In the genomic region with DNA sequence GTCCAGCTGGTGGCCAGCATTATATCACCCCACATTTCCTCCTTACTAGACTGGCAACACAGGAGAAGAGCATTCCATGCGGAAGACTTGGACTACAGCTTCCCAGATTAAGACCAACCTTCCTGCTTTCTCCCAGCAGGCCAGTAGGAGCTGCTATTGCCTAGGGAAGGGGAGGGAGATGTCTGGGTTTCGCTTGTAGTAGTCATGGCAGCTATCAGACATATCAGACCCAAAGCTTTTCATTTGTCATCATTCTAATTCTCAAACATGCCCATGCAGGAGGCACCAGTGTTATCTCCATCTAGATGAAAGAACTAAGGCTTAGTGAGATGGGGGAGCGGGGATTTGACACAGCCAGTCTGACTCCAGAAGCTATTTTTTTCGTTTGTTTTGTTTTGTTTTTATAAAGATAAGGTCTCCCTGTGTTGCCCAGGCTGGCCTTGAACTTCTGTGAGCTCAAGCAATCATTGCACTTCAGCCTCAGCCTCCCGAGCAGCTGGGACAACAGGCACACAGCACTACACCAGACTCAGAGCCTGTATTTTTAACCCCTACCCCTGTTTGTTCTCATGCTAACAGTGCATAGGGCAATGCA, we compare ENCODE assay signal across 9 cellular contexts. TPM values are rescaled to one million over a fixed set of nuclear protein-coding genes. Genes with fewer than 3 reads are reported as not detected.
DNase-seq lines count a peak whose midpoint lies in the region; ATAC-seq, FAIRE-seq and TF ChIP-seq lines count a peak whose summit lies in the region.
"Had no signal": no experiment of that assay in that cellular context is flagged by ENCODE, and none has a peak within 500 bp of the region (broad histone marks: within the 10 kb centered on the region; RNA-seq: fewer than 3 reads in every experiment).

No MANE protein-coding gene starts in this region.

- TF ChIP-seq CTCF in D721Med (IDR thresholded peaks at IDR 0.05; ENCODE audit: insufficient read depth, missing control alignments), result peak; percentile 59
- TF ChIP-seq CTCF in HL-60 (IDR thresholded peaks at IDR 0.05; ENCODE audit: insufficient read depth, low read length), result peak; percentile 61
- peak; percentile 66 for TF ChIP-seq CTCF in PC-9 (conservative IDR thresholded peaks at IDR 0.05)
- TF ChIP-seq CTCF in left lung (IDR thresholded peaks at IDR 0.05), result peak; percentile 60 to 66
- TF ChIP-seq CTCF in thyroid gland (IDR thresholded peaks at IDR 0.05), result peak in 4 of 6 experiments; percentile 43 to 63 (median 50)

- H2AFZ ChIP-seq in PC-9, result no peak overlapping the region

- H3K36me3 ChIP-seq in PC-9 (ENCODE audit: low read depth), result no peaks in the 10 kb centered on the region
- H3K36me3 ChIP-seq in left lung, result no peaks in the 10 kb centered on the region
- no peaks in the 10 kb centered on the region for H3K36me3 ChIP-seq in thyroid gland

- no peaks in the 10 kb centered on the region for H3K79me2 ChIP-seq in PC-9 (ENCODE audit: low read depth)

- no peak for FAIRE-seq in D721Med (lab: Jason Lieb, UNC)

- no peaks in the 10 kb centered on the region for H3F3A ChIP-seq in PC-9 (ENCODE audit: insufficient read depth, low read depth)

- H3K27me3 ChIP-seq in HL-60 (ENCODE audit: insufficient read depth, poor library complexity, severe bottlenecking), result peaks cover 2% of the 10 kb centered on the region
- no peaks in the 10 kb centered on the region for H3K27me3 ChIP-seq in PC-9 (ENCODE audit: insufficient read depth, low read depth)
- H3K27me3 ChIP-seq in left lung, result peaks cover 0 to 28% of the 10 kb centered on the region in 2 donors
- no peaks in the 10 kb centered on the region for H3K27me3 ChIP-seq in thyroid gland

- no peaks in the 10 kb centered on the region for H4K20me1 ChIP-seq in PC-9 (ENCODE audit: insufficient read depth)

- H3K27ac ChIP-seq in HL-60 (replicated peaks) (no peak overlapping the region), PC-9 (no peak overlapping the region), left lung (no peak overlapping the region), thyroid gland (no peak overlapping the region)
- H3K27ac ChIP-seq: SK-N-MC had no signal

- POLR2A ChIA-PET in PC-9 (lab: Charles Lee; ENCODE audit: unreplicated experiment), result interaction anchor here (0.6 kb wide), 1 partner anchor 48 kb away, joined by 3 read pairs; no protein-coding TSS in a partner anchor

- ATAC-seq in left lung, result peak; percentile 93
- ATAC-seq in HG02610 (IDR thresholded peaks at IDR 0.05; ENCODE audit: unreplicated experiment), result no peak
- no peak for ATAC-seq in GM19351 (IDR thresholded peaks at IDR 0.05; ENCODE audit: unreplicated experiment)

- no peak overlapping the region for H3K4me3 ChIP-seq in HL-60 (replicated peaks; ENCODE audit: insufficient read depth, low read length)
- H3K4me3 ChIP-seq in PC-9, result no peak overlapping the region
- H3K4me3 ChIP-seq in left lung, result no peak overlapping the region
- H3K4me3 ChIP-seq in thyroid gland (replicated peaks in 1 of 3), result no peak overlapping the region
- H3K4me3 ChIP-seq: SK-N-MC had no signal

- CTCF ChIA-PET in PC-9 (lab: Charles Lee), result interaction anchor here (0.6 to 1.2 kb wide), 3 partner anchors 120 to 177 kb away, joined by 3 to 7 read pairs (median 5); no protein-coding TSS in a partner anchor

- DNase-seq in D721Med (ENCODE audit: insufficient read length, low spot score) (no peak), HL-60 (ENCODE audit: low read depth in 1 of 2, low spot score in 1 of 2) (peak in 1 of 2 experiments; percentile 11), PC-9 (peak; percentile 58 to 62), cerebellum (ENCODE audit: low spot score) (peak; percentile 17), left lung (no peak), thyroid gland (peak; percentile 13 to 16)

- no peak for TF ChIP-seq POLR2A in thyroid gland (IDR thresholded peaks at IDR 0.05)

- WGBS in thyroid gland, 2 donors, result 19 to 29% methylated on average over 5 of the region's 5 CpGs

- H3K4me1 ChIP-seq in PC-9 (replicated peaks; ENCODE audit: insufficient read depth), result no peaks in the 10 kb centered on the region
- H3K4me1 ChIP-seq in left lung, result peaks cover 5 to 9% of the 10 kb centered on the region in 2 donors
- H3K4me1 ChIP-seq in thyroid gland, result no peaks in the 10 kb centered on the region

- BruUV-seq in PC-9 (replicated peaks; lab: Mats Ljungman, UMichigan), result no TSS peak

- H3K4me2 ChIP-seq in PC-9, result no peak overlapping the region

- H3K9me2 ChIP-seq in PC-9 (ENCODE audit: insufficient read depth), result no peaks in the 10 kb centered on the region

- H3K9me3 ChIP-seq in PC-9 (ENCODE audit: insufficient read depth, low read depth) (no peaks in the 10 kb centered on the region), left lung (no peaks in the 10 kb centered on the region), thyroid gland (no peaks in the 10 kb centered on the region)

- intact Hi-C loops in PC-9 (cut with micrococcal nuclease; ENCODE audit: unreplicated experiment), result loop anchor here (1.0 kb wide), 3 partner anchors 50 to 177 kb away; no protein-coding TSS in a partner anchor
- intact Hi-C loops in left lung (cut with DNase I), result no loop called here
- intact Hi-C loops in thyroid gland (cut with DNase I), result no loop called here

RNA-seq across cellular contexts. Expression of a gene that starts 4.5 kb away (rescaled TPM):
- total RNA-seq in PC-9 (2021) (not detected in 2 replicates), cerebellum (not detected), left lung (10 to 100 TPM; 41.5 to 65.7 TPM), thyroid gland (100 to 1,000 TPM in 2 of 4 donors, 10 to 100 TPM in 2; 22.9 to 212 (median 92.5) TPM)

RNA-seq across cellular contexts. Expression of a gene that starts 51.5 kb away (rescaled TPM):
- total RNA-seq in PC-9 (2021), result not detected in 2 replicates
- not detected for total RNA-seq in cerebellum
- total RNA-seq in left lung, result not detected
- total RNA-seq in thyroid gland, result not detected

Comparison
In these comparisons a context has a peak if more than half of its experiments do, and no peak if none do; other contexts are left out.
1. DNase-seq: peak in PC-9 (2 of 2), cerebellum (single experiment) and thyroid gland (2 of 2); none in D721Med (single experiment) and left lung (0 of 2).
2. RNA of a gene that starts 4.5 kb away (total RNA-seq): 22.9 to 212 TPM in thyroid gland and 41.5 to 65.7 TPM in left lung; not detected in cerebellum (single experiment) and not detected in PC-9; every median in the first group is over 10 times any median in the second.
3. Peak in every context shown above with its lines, with median percentiles within 50 percentile points of each other: CTCF ChIP-seq.